In the genomic region with DNA sequence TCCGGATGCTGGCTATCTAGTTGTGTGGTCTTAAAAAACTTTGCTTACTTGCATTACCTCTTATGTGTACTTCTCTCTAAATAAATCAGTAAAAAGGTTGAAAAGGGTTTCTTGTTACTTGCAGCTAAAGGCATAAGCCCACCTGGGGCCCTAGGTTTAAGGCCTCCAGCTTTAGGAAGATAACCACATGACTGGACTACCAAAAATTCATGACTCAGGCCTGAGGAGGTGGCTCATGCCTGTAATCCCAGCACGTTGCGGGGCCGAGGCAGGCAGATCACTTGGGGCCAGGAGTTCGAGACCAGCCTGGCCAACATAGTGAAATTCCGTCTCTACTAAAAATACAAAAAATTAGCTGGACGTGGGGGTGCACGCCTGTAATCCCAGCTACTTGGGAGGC, we compare ENCODE assay signal across 1 cellular context.
TF ChIP-seq lines count a peak whose summit lies in the region.

No MANE protein-coding gene starts in this region.

TF ChIP-seq in WTC11, 78 proteins besides CTCF, POLR2A, EP300 and RAD21 (continued from another document):
- TF ChIP-seq AFF4 (CRISPR knock-in tag; IDR thresholded peaks at IDR 0.05; ENCODE audit: borderline replicate concordance) (no peak), RELA (CRISPR knock-in tag; IDR thresholded peaks at IDR 0.05; ENCODE audit: borderline replicate concordance) (no peak), CBFB (CRISPR knock-in tag; IDR thresholded peaks at IDR 0.05; ENCODE audit: low read depth) (no peak), ZNF121 (CRISPR knock-in tag; IDR thresholded peaks at IDR 0.05) (no peak), EMX1 (CRISPR knock-in tag; IDR thresholded peaks at IDR 0.05) (no peak), HMGA2 (CRISPR knock-in tag; IDR thresholded peaks at IDR 0.05) (no peak), ATF6 (CRISPR knock-in tag; IDR thresholded peaks at IDR 0.05) (no peak)
- TF ChIP-seq, protein P1, sequence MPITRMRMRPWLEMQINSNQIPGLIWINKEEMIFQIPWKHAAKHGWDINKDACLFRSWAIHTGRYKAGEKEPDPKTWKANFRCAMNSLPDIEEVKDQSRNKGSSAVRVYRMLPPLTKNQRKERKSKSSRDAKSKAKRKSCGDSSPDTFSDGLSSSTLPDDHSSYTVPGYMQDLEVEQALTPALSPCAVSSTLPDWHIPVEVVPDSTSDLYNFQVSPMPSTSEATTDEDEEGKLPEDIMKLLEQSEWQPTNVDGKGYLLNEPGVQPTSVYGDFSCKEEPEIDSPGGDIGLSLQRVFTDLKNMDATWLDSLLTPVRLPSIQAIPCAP (CRISPR knock-in tag; IDR thresholded peaks at IDR 0.05): no peak
